In genomic region chrX:136954930-136955329, GRCh38 we compare ENCODE assay signal across 8 cellular contexts.
DNase-seq lines count a peak whose midpoint lies in the region; ATAC-seq and TF ChIP-seq lines count a peak whose summit lies in the region.

No MANE protein-coding gene starts in this region.

- TF ChIP-seq RAD21 in Ishikawa (IDR thresholded peaks at IDR 0.05; ENCODE audit: low read depth) = peak; percentile 22; the same call in 1 of the 2 replicates

- H3K27me3 ChIP-seq in WERI-Rb-1 (ENCODE audit: insufficient read depth, low read depth, severe bottlenecking) = peaks cover 3% of the 10 kb centered on the region

- H3K27ac ChIP-seq in WERI-Rb-1 = no peak overlapping the region

- no peaks in the 10 kb centered on the region for H3K9me3 ChIP-seq in WERI-Rb-1 (ENCODE audit: severe bottlenecking)

- no peak for TF ChIP-seq EP300 in Ishikawa (IDR thresholded peaks at IDR 0.05; ENCODE audit: borderline replicate concordance)

- 0 out of 2 replicates have a peak, but pooled peaks have one; percentile 31 for TF ChIP-seq CTCF in WERI-Rb-1 (IDR thresholded peaks at IDR 0.05; ENCODE audit: low read depth, low read length)

- H3K4me3 ChIP-seq in WERI-Rb-1 (ENCODE audit: low read depth, low read length) = no peak overlapping the region

- ATAC-seq in HG02798 (IDR thresholded peaks at IDR 0.05; ENCODE audit: poor library complexity, unreplicated experiment) = no peak

- peak; percentile 32 for DNase-seq in DMS153 treated with DMSO at 0.1 percent for 48 hours (lab: John Stamatoyannopoulos, UW; ENCODE audit: unreplicated experiment)
- DNase-seq in WERI-Rb-1 = no peak
- DNase-seq in left kidney (ENCODE audit: low read depth, low spot score) = peak; percentile 31
- DNase-seq in NCI-H774 (lab: John Stamatoyannopoulos, UW) = no peak
- no peak for DNase-seq in NCI-H187 treated with DMSO at 0.1 percent for 48 hours (lab: John Stamatoyannopoulos, UW)
- DNase-seq in stimulated activated CD4-positive, alpha-beta T cell treated with anti-CD3 and anti-CD28 coated beads, Interleukin-2, amount 100 ng/mL, for 24 hours = no peak

- H3K36me3 ChIP-seq in WERI-Rb-1 = no peaks in the 10 kb centered on the region

TF ChIP-seq in Ishikawa, 13 proteins besides CTCF, POLR2A, EP300 and RAD21:
- TF ChIP-seq FOXM1 (IDR thresholded peaks at IDR 0.05; ENCODE audit: borderline replicate concordance, low read depth) (no peak), YY1 (IDR thresholded peaks at IDR 0.05; ENCODE audit: low read depth) (no peak), CEBPB (IDR thresholded peaks at IDR 0.05) (no peak), REST (IDR thresholded peaks at IDR 0.05; ENCODE audit: low read depth) (no peak), EGR1 (IDR thresholded peaks at IDR 0.05) (no peak), CREB1 (IDR thresholded peaks at IDR 0.05; ENCODE audit: low read depth) (no peak), TEAD4 (IDR thresholded peaks at IDR 0.05) (no peak), MAX (IDR thresholded peaks at IDR 0.05) (no peak), ZBTB7A (IDR thresholded peaks at IDR 0.05; ENCODE audit: low read depth) (no peak), TCF12 (IDR thresholded peaks at IDR 0.05; ENCODE audit: low read depth) (no peak), NFIC (IDR thresholded peaks at IDR 0.05) (no peak), USF1 (IDR thresholded peaks at IDR 0.05) (no peak), TAF1 (IDR thresholded peaks at IDR 0.05; ENCODE audit: low read depth) (no peak)

Comparison
In these comparisons a context has a peak if more than half of its experiments do, and no peak if none do; other contexts are left out.
1. DNase-seq: peak in DMS153 treated with DMSO at 0.1 percent for 48 hours (single experiment) and left kidney (single experiment); none in WERI-Rb-1 (single experiment), NCI-H774 (single experiment), NCI-H187 treated with DMSO at 0.1 percent for 48 hours (single experiment) and stimulated activated CD4-positive, alpha-beta T cell treated with anti-CD3 and anti-CD28 coated beads, Interleukin-2, amount 100 ng/mL, for 24 hours (0 of 2).